ENCODE assay signal across 22 cellular contexts in genomic region chr4:173490256-173490655, GRCh38. TPM values are rescaled to one million over a fixed set of nuclear protein-coding genes. Genes with fewer than 3 reads are reported as not detected.
A peak's percentile ranks its signal among the peaks of the same experiment; 100 is the strongest.
DNase-seq lines count a peak whose midpoint lies in the region; ATAC-seq and TF ChIP-seq lines count a peak whose summit lies in the region.
"Had no signal": no experiment of that assay in that cellular context is flagged by ENCODE, and none has a peak within 500 bp of the region (broad histone marks: within the 10 kb centered on the region; RNA-seq: fewer than 3 reads in every experiment).

No MANE protein-coding gene starts in this region.

- no peak for TF ChIP-seq EP300 in upper lobe of left lung (IDR thresholded peaks at IDR 0.05)

- H3K4me3 ChIP-seq in heart right ventricle (no peak overlapping the region), fibroblast of villous mesenchyme (ENCODE audit: low read depth, low read length) (no peak overlapping the region), upper lobe of left lung (no peak overlapping the region)
- H3K4me3 ChIP-seq: prostate gland had no signal

- DNase-seq in heart right ventricle (no peak), left cardiac atrium (no peak), SIG-M5 treated with dmso at 0.1 percent for 504 hours (lab: John Stamatoyannopoulos, UW; ENCODE audit: unreplicated experiment) (peak; percentile 62), fibroblast of villous mesenchyme (ENCODE audit: low read depth) (peak; percentile 64), NCI-H146 (lab: John Stamatoyannopoulos, UW) (no peak), upper lobe of left lung (no peak), ACHN (no peak)
- DNase-seq: activated CD4-positive, alpha-beta T cell treated with anti-CD3 and anti-CD28 coated beads, Interleukin-2, amount 50 U/mL, for 1 hour; activated naive CD4-positive, alpha-beta T cell treated with anti-CD3 and anti-CD28 coated beads for 36 hours; CD4-positive, alpha-beta memory T cell; DMS79; erythroblast; KG1; mammary epithelial cell; NCI-H1694; NCI-H510A; OCI-M1 had no signal

- H3K4me1 ChIP-seq in heart right ventricle (peaks cover 0 to 53% (median 20%) of the 10 kb centered on the region in 9 donors), upper lobe of left lung (peaks cover 0 to 25% (median 7%) of the 10 kb centered on the region in 4 donors)
- H3K4me1 ChIP-seq: prostate gland had no signal

- H3K27me3 ChIP-seq in heart right ventricle (peaks cover 0 to 14% (median 0%) of the 10 kb centered on the region in 7 donors), upper lobe of left lung (peaks cover 0 to 4% (median 0%) of the 10 kb centered on the region in 4 donors)

- in situ Hi-C loops in ACHN (cut with HindIII; ENCODE audit: low pct_ligation_motif_present, low pct_unique_long_range_greater_than_20kb, low sequenced_read_pairs) = no loop called here

- H3K27ac ChIP-seq in heart right ventricle (peak overlapping the region in 6 of 10 donors; percentile 1 to 64 (median 48)), upper lobe of left lung (no peak overlapping the region)
- H3K27ac ChIP-seq: prostate gland had no signal

- WGBS in heart right ventricle, 2 donors = 69 to 70% methylated on average over 3 of the region's 3 CpGs
- 52 to 72% methylated on average over 3 of the region's 3 CpGs for WGBS in upper lobe of left lung, 2 donors

- no peak for TF ChIP-seq POLR2A in upper lobe of left lung (IDR thresholded peaks at IDR 0.05)

- H3K9me3 ChIP-seq in heart right ventricle (no peaks in the 10 kb centered on the region), upper lobe of left lung (no peaks in the 10 kb centered on the region)
- H3K9me3 ChIP-seq: prostate gland had no signal

- no peaks in the 10 kb centered on the region for H3K36me3 ChIP-seq in heart right ventricle
- H3K36me3 ChIP-seq in upper lobe of left lung = no peaks in the 10 kb centered on the region
- H3K36me3 ChIP-seq: prostate gland had no signal

- TF ChIP-seq CTCF in heart right ventricle (IDR thresholded peaks at IDR 0.05) = no peak
- no peak for TF ChIP-seq CTCF in fibroblast of villous mesenchyme (IDR thresholded peaks at IDR 0.05; ENCODE audit: insufficient read depth, low read depth, low read length)
- TF ChIP-seq CTCF in upper lobe of left lung (IDR thresholded peaks at IDR 0.05) = no peak

- ATAC-seq in heart right ventricle (no peak), left cardiac atrium (no peak), upper lobe of left lung (ENCODE audit: low FRiP score in 2 of 2) (no peak), HG03039 (IDR thresholded peaks at IDR 0.05; ENCODE audit: unreplicated experiment) (no peak)
- ATAC-seq: natural killer cell treated with Interleukin-12 subunit alpha and Interleukin-12 subunit beta and Interleukin-15 and Interleukin-18, amount 100 ng/mL, for 72 hours; stimulated activated memory B cell treated with anti-CD40 and anti-IgM and Interleukin-4, amounts not matched to agents 10 μg/mL and 1 μg/mL and 100 μg/mL, for 72 hours had no signal

- intact Hi-C loops in heart right ventricle (cut with DNase I) = loop anchor here in 8 of 10 donors (5.0 to 10.0 kb wide), 3 partner anchors 68 to 175 kb away; no protein-coding TSS in a partner anchor
- intact Hi-C loops in left cardiac atrium (cut with DNase I) = loop anchor here in 1 of 2 donors (5.0 kb wide), 1 partner anchor 168 kb away; no protein-coding TSS in a partner anchor

RNA-seq across cellular contexts. Expression of gene HAND2, which starts 39.8 kb away (rescaled TPM):
- total RNA-seq in heart right ventricle (100 to 1,000 TPM in 7 of 10 donors, 10 to 100 TPM in 3; 64.6 to 196 (median 130) TPM), left cardiac atrium (10 to 100 TPM; 63.2 to 75.1 TPM), fibroblast of villous mesenchyme (45.4 and 71.7 TPM in 2 replicates), upper lobe of left lung (1 to 10 TPM in 1 of 6 donors, under 1 TPM in 3, not detected in 2; 0.20 to 3.0 (median 0.39) TPM)
- polyA plus RNA-seq in heart right ventricle = 10 to 100 TPM; 48.6 to 90.7 TPM
- total RNA-seq: activated naive CD4-positive, alpha-beta T cell treated with anti-CD3 and anti-CD28 coated beads for 36 hours; CD4-positive, alpha-beta memory T cell; dermis microvascular lymphatic vessel endothelial cell; mammary epithelial cell; natural killer cell treated with Interleukin-12 subunit alpha and Interleukin-12 subunit beta and Interleukin-15 and Interleukin-18, amount 100 ng/mL, for 72 hours had no signal
- polyA plus RNA-seq: CD4-positive, alpha-beta memory T cell; mammary epithelial cell had no signal

Comparison
In these comparisons a context has a peak if more than half of its experiments do, and no peak if none do; other contexts are left out.
1. DNase-seq: peak in SIG-M5 treated with dmso at 0.1 percent for 504 hours (single experiment) and fibroblast of villous mesenchyme (single experiment); none in heart right ventricle (0 of 2), left cardiac atrium (single experiment), NCI-H146 (single experiment), upper lobe of left lung (0 of 2) and ACHN (single experiment).
2. H3K27ac ChIP-seq: peak in heart right ventricle (6 of 10); none in upper lobe of left lung (0 of 4).
3. RNA of gene HAND2, which starts 39.8 kb away (total RNA-seq): 64.6 to 196 TPM in heart right ventricle, 63.2 to 75.1 TPM in left cardiac atrium and 45.4 to 71.7 TPM in fibroblast of villous mesenchyme; 0.20 to 3.0 TPM in upper lobe of left lung; every median in the first group is over 10 times any median in the second.